In genomic region chr12:67797769-67798168, GRCh38 we compare ENCODE assay signal across 15 cellular contexts.
A peak's percentile ranks its signal among the peaks of the same experiment; 100 is the strongest.
DNase-seq lines count a peak whose midpoint lies in the region; ATAC-seq and TF ChIP-seq lines count a peak whose summit lies in the region.
"Had no signal": no experiment of that assay in that cellular context is flagged by ENCODE, and none has a peak within 500 bp of the region (broad histone marks: within the 10 kb centered on the region; RNA-seq: fewer than 3 reads in every experiment).

No MANE protein-coding gene starts in this region.

- no peak overlapping the region for H3K27ac Mint-ChIP-seq in HFFc6
- H3K27ac Mint-ChIP-seq: CD8-positive, alpha-beta memory T cell had no signal

- peak overlapping the region in 1 of 2 donors; percentile 69 for H3K27ac ChIP-seq in coronary artery
- peak overlapping the region; percentile 62 for H3K27ac ChIP-seq in left ventricle myocardium inferior (replicated peaks)
- no peak overlapping the region for H3K27ac ChIP-seq in osteoblast (ENCODE audit: low read depth, low read length)
- peak overlapping the region; percentile 36 to 52 for H3K27ac ChIP-seq in tibial artery
- H3K27ac ChIP-seq: BLaER1 treated with 17β-estradiol and CSF1 and Interleukin-3, amounts not matched to agents 10 nM and 100 nM had no signal

- intact Hi-C loops in left ventricle myocardium inferior (cut with micrococcal nuclease) = loop anchor here (10.0 kb wide), 1 partner anchor 133 kb away; no protein-coding TSS in a partner anchor
- intact Hi-C loops in tibial artery (cut with DNase I; ENCODE audit: low total_unique reads) = no loop called here

- H3K9me3 ChIP-seq in left ventricle myocardium inferior (replicated peaks) = no peaks in the 10 kb centered on the region
- H3K9me3 ChIP-seq in osteoblast (ENCODE audit: low read depth, low read length) = no peaks in the 10 kb centered on the region
- no peaks in the 10 kb centered on the region for H3K9me3 ChIP-seq in tibial artery

- no peaks in the 10 kb centered on the region for H3K36me3 Mint-ChIP-seq in HFFc6 (ENCODE audit: low read depth)
- H3K36me3 Mint-ChIP-seq: CD8-positive, alpha-beta memory T cell had no signal

- H3K4me1 Mint-ChIP-seq in HFFc6 (ENCODE audit: low read depth) = peaks cover 32% of the 10 kb centered on the region

- no peaks in the 10 kb centered on the region for H3K36me3 ChIP-seq in left ventricle myocardium inferior
- no peaks in the 10 kb centered on the region for H3K36me3 ChIP-seq in osteoblast (ENCODE audit: insufficient read depth, low read length)
- H3K36me3 ChIP-seq in tibial artery = no peaks in the 10 kb centered on the region
- H3K36me3 ChIP-seq: BLaER1 treated with 17β-estradiol and CSF1 and Interleukin-3, amounts not matched to agents 10 nM and 100 nM had no signal

- peak overlapping the region; percentile 15 for H3K4me2 ChIP-seq in osteoblast (ENCODE audit: insufficient read depth, low read length)
- H3K4me2 ChIP-seq: BLaER1 treated with 17β-estradiol and CSF1 and Interleukin-3, amounts not matched to agents 10 nM and 100 nM had no signal

- H3K4me3 ChIP-seq in coronary artery = peak overlapping the region; percentile 21
- H3K4me3 ChIP-seq in left ventricle myocardium inferior = peak overlapping the region; percentile 16
- H3K4me3 ChIP-seq in osteoblast (ENCODE audit: insufficient read depth, low read length) = no peak overlapping the region
- peak overlapping the region in 1 of 2 donors; percentile 19 for H3K4me3 ChIP-seq in tibial artery
- H3K4me3 ChIP-seq: BLaER1 treated with 17β-estradiol and CSF1 and Interleukin-3, amounts not matched to agents 10 nM and 100 nM had no signal

- no peak overlapping the region for H3K4me3 Mint-ChIP-seq in HFFc6
- H3K4me3 Mint-ChIP-seq: CD8-positive, alpha-beta memory T cell had no signal

- no peaks in the 10 kb centered on the region for H3K27me3 Mint-ChIP-seq in HFFc6 (ENCODE audit: insufficient read depth)

- H3K4me1 ChIP-seq in left ventricle myocardium inferior (peaks cover 30% of the 10 kb centered on the region), osteoblast (ENCODE audit: insufficient read depth, low read length) (peaks cover 21% of the 10 kb centered on the region), tibial artery (peaks cover 0 to 34% (median 17%) of the 10 kb centered on the region in 4 donors)

- H4K20me1 ChIP-seq in osteoblast (ENCODE audit: insufficient read depth, low read length) = no peaks in the 10 kb centered on the region
- H4K20me1 ChIP-seq: BLaER1 treated with 17β-estradiol and CSF1 and Interleukin-3, amounts not matched to agents 10 nM and 100 nM had no signal

- no peak for ATAC-seq in HG03378 (IDR thresholded peaks at IDR 0.05; ENCODE audit: unreplicated experiment)
- ATAC-seq: Panc1 had no signal

- no peaks in the 10 kb centered on the region for H3K9me3 Mint-ChIP-seq in HFFc6
- H3K9me3 Mint-ChIP-seq: CD8-positive, alpha-beta memory T cell had no signal

- no peak for DNase-seq in coronary artery (ENCODE audit: low spot score)
- DNase-seq in left ventricle myocardium inferior = no peak
- DNase-seq in osteoblast (ENCODE audit: insufficient read length, low spot score, missing footprints) = no peak
- no peak for DNase-seq in tibial artery
- DNase-seq in HFFc6 = no peak
- no peak for DNase-seq in iPS-NIHi7 (ENCODE audit: extremely low spot score)
- DNase-seq: CD8-positive, alpha-beta memory T cell; DMS79; KBM-7; NCI-H1105; NCI-H2081; NCI-H69 had no signal

- TF ChIP-seq CTCF in coronary artery (IDR thresholded peaks at IDR 0.05) = no peak
- TF ChIP-seq CTCF in left ventricle myocardium inferior (IDR thresholded peaks at IDR 0.05; ENCODE audit: borderline replicate concordance) = no peak
- TF ChIP-seq CTCF in osteoblast (IDR thresholded peaks at IDR 0.05; ENCODE audit: extremely low read depth, low read depth, low read length) = no peak
- TF ChIP-seq CTCF in tibial artery (IDR thresholded peaks at IDR 0.05) = no peak
- no peak for TF ChIP-seq CTCF in HFFc6 (IDR thresholded peaks at IDR 0.05)

- H2AFZ ChIP-seq in osteoblast (ENCODE audit: low read length) = no peak overlapping the region

- no peaks in the 10 kb centered on the region for H3K27me3 ChIP-seq in left ventricle myocardium inferior (ENCODE audit: low read depth)
- no peaks in the 10 kb centered on the region for H3K27me3 ChIP-seq in osteoblast (ENCODE audit: insufficient read depth, low read length)
- H3K27me3 ChIP-seq in tibial artery = no peaks in the 10 kb centered on the region
- H3K27me3 ChIP-seq: BLaER1 treated with 17β-estradiol and CSF1 and Interleukin-3, amounts not matched to agents 10 nM and 100 nM had no signal

- no peaks in the 10 kb centered on the region for H3K79me2 ChIP-seq in osteoblast (ENCODE audit: insufficient read depth, low read length)
